In genomic region chrX:682892-683291, GRCh38 we compare ENCODE assay signal across 2 cellular contexts.
TF ChIP-seq lines count a peak whose summit lies in the region.

No MANE protein-coding gene starts in this region.

TF ChIP-seq in HepG2, 621 proteins besides CTCF, POLR2A, EP300 and RAD21:
- TF ChIP-seq SRF (IDR thresholded peaks at IDR 0.05; ENCODE audit: low read depth, low read length) (no peak), MXD1 (CRISPR knock-in tag; IDR thresholded peaks at IDR 0.05) (no peak), CREM (IDR thresholded peaks at IDR 0.05) (no peak), CREM (CRISPR knock-in tag; IDR thresholded peaks at IDR 0.05) (no peak), AFF4 (CRISPR knock-in tag; IDR thresholded peaks at IDR 0.05) (no peak)
- TF ChIP-seq, protein P1, sequence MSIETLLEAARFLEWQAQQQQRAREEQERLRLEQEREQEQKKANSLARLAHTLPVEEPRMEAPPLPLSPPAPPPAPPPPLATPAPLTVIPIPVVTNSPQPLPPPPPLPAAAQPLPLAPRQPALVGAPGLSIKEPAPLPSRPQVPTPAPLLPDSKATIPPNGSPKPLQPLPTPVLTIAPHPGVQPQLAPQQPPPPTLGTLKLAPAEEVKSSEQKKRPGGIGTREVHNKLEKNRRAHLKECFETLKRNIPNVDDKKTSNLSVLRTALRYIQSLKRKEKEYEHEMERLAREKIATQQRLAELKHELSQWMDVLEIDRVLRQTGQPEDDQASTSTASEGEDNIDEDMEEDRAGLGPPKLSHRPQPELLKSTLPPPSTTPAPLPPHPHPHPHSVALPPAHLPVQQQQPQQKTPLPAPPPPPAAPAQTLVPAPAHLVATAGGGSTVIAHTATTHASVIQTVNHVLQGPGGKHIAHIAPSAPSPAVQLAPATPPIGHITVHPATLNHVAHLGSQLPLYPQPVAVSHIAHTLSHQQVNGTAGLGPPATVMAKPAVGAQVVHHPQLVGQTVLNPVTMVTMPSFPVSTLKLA (IDR thresholded peaks at IDR 0.05) = peak; percentile 73

TF ChIP-seq in H1, 55 proteins besides CTCF, POLR2A, EP300 and RAD21:
- TF ChIP-seq ZNF274 (IDR thresholded peaks at IDR 0.05; ENCODE audit: borderline replicate concordance, extremely low read depth, low read length) (no peak), HDAC2 (IDR thresholded peaks at IDR 0.05; ENCODE audit: borderline replicate concordance in 1 of 2, low read depth in 2 of 2, low read length in 2 of 2) (no peak), POU5F1 (IDR thresholded peaks at IDR 0.05; ENCODE audit: low read depth, low read length) (no peak), CHD2 (IDR thresholded peaks at IDR 0.05; ENCODE audit: low read length) (no peak)
- TF ChIP-seq, protein P2, sequence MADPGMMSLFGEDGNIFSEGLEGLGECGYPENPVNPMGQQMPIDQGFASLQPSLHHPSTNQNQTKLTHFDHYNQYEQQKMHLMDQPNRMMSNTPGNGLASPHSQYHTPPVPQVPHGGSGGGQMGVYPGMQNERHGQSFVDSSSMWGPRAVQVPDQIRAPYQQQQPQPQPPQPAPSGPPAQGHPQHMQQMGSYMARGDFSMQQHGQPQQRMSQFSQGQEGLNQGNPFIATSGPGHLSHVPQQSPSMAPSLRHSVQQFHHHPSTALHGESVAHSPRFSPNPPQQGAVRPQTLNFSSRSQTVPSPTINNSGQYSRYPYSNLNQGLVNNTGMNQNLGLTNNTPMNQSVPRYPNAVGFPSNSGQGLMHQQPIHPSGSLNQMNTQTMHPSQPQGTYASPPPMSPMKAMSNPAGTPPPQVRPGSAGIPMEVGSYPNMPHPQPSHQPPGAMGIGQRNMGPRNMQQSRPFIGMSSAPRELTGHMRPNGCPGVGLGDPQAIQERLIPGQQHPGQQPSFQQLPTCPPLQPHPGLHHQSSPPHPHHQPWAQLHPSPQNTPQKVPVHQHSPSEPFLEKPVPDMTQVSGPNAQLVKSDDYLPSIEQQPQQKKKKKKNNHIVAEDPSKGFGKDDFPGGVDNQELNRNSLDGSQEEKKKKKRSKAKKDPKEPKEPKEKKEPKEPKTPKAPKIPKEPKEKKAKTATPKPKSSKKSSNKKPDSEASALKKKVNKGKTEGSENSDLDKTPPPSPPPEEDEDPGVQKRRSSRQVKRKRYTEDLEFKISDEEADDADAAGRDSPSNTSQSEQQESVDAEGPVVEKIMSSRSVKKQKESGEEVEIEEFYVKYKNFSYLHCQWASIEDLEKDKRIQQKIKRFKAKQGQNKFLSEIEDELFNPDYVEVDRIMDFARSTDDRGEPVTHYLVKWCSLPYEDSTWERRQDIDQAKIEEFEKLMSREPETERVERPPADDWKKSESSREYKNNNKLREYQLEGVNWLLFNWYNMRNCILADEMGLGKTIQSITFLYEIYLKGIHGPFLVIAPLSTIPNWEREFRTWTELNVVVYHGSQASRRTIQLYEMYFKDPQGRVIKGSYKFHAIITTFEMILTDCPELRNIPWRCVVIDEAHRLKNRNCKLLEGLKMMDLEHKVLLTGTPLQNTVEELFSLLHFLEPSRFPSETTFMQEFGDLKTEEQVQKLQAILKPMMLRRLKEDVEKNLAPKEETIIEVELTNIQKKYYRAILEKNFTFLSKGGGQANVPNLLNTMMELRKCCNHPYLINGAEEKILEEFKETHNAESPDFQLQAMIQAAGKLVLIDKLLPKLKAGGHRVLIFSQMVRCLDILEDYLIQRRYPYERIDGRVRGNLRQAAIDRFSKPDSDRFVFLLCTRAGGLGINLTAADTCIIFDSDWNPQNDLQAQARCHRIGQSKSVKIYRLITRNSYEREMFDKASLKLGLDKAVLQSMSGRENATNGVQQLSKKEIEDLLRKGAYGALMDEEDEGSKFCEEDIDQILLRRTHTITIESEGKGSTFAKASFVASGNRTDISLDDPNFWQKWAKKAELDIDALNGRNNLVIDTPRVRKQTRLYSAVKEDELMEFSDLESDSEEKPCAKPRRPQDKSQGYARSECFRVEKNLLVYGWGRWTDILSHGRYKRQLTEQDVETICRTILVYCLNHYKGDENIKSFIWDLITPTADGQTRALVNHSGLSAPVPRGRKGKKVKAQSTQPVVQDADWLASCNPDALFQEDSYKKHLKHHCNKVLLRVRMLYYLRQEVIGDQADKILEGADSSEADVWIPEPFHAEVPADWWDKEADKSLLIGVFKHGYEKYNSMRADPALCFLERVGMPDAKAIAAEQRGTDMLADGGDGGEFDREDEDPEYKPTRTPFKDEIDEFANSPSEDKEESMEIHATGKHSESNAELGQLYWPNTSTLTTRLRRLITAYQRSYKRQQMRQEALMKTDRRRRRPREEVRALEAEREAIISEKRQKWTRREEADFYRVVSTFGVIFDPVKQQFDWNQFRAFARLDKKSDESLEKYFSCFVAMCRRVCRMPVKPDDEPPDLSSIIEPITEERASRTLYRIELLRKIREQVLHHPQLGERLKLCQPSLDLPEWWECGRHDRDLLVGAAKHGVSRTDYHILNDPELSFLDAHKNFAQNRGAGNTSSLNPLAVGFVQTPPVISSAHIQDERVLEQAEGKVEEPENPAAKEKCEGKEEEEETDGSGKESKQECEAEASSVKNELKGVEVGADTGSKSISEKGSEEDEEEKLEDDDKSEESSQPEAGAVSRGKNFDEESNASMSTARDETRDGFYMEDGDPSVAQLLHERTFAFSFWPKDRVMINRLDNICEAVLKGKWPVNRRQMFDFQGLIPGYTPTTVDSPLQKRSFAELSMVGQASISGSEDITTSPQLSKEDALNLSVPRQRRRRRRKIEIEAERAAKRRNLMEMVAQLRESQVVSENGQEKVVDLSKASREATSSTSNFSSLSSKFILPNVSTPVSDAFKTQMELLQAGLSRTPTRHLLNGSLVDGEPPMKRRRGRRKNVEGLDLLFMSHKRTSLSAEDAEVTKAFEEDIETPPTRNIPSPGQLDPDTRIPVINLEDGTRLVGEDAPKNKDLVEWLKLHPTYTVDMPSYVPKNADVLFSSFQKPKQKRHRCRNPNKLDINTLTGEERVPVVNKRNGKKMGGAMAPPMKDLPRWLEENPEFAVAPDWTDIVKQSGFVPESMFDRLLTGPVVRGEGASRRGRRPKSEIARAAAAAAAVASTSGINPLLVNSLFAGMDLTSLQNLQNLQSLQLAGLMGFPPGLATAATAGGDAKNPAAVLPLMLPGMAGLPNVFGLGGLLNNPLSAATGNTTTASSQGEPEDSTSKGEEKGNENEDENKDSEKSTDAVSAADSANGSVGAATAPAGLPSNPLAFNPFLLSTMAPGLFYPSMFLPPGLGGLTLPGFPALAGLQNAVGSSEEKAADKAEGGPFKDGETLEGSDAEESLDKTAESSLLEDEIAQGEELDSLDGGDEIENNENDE (IDR thresholded peaks at IDR 0.05; ENCODE audit: insufficient replicate concordance, low read length) = no peak
